In genomic region chr15:50227076-50227475, GRCh38 we compare ENCODE assay signal across 20 cellular contexts. TPM values are rescaled to one million over a fixed set of nuclear protein-coding genes. Genes with fewer than 3 reads are reported as not detected.
A peak's percentile ranks its signal among the peaks of the same experiment; 100 is the strongest.
DNase-seq lines count a peak whose midpoint lies in the region; ATAC-seq, FAIRE-seq and TF ChIP-seq lines count a peak whose summit lies in the region.
"Had no signal": no experiment of that assay in that cellular context is flagged by ENCODE, and none has a peak within 500 bp of the region (broad histone marks: within the 10 kb centered on the region; RNA-seq: fewer than 3 reads in every experiment).

No MANE protein-coding gene starts in this region.

- DNase-seq in Daoy (ENCODE audit: low read depth) (peak; percentile 19), RCC 7860 (ENCODE audit: low spot score) (peak; percentile 66), fibroblast of mammary gland (ENCODE audit: low read depth) (peak; percentile 42), renal cortical epithelial cell (ENCODE audit: low read depth) (peak; percentile 88), NCI-H345 treated with DMSO at 0.1 percent for 48 hours (lab: John Stamatoyannopoulos, UW; ENCODE audit: unreplicated experiment) (no peak), globus pallidus (ENCODE audit: low spot score) (no peak), NCI-H2171 (lab: John Stamatoyannopoulos, UW) (no peak)
- DNase-seq: activated CD4-positive, CD25-positive, alpha-beta regulatory T cell; activated effector memory CD4-positive, alpha-beta T cell treated with Interleukin-2 at 50 U/mL for 16 hours; amygdala; DMS79; heart left ventricle; KBM-7; mucosa of descending colon; pancreas had no signal

- no peak for ATAC-seq in HG02970 (IDR thresholded peaks at IDR 0.05; ENCODE audit: low FRiP score, unreplicated experiment)
- ATAC-seq: heart left ventricle, mucosa of descending colon, pancreas, Right ventricle myocardium inferior had no signal

- no peak overlapping the region for H3K4me3 ChIP-seq in fibroblast of mammary gland (ENCODE audit: control insufficient read depth, low read depth, low read length)
- H3K4me3 ChIP-seq: heart left ventricle, mucosa of descending colon, pancreas, smooth muscle cell, thoracic aorta had no signal

- peak; percentile 52 for FAIRE-seq in RCC 7860 (lab: Jason Lieb, UNC)
- FAIRE-seq: colon, pancreas had no signal

- TF ChIP-seq CTCF in fibroblast of mammary gland (conservative IDR thresholded peaks at IDR 0.05; ENCODE audit: control insufficient read depth, insufficient read depth, low read depth, low read length), result no peak

RNA-seq across cellular contexts. Expression of gene HDC, which starts 38.5 kb away (rescaled TPM):
- not detected in 2 replicates for total RNA-seq in Daoy (2014; rRNA removed; shearing (Covaris generic))
- total RNA-seq in renal cortical epithelial cell, result not detected in 2 replicates
- total RNA-seq: smooth muscle cell had no signal

RNA-seq across cellular contexts. Expression of gene SLC27A2, which starts 45.1 kb away (rescaled TPM):
- 1.1 and 1.3 TPM in 2 replicates for total RNA-seq in Daoy (2014; rRNA removed; shearing (Covaris generic))
- 2.8 and 6.8 TPM in 2 replicates for total RNA-seq in renal cortical epithelial cell
- total RNA-seq: Right ventricle myocardium inferior had no signal

Comparison
In these comparisons a context has a peak if more than half of its experiments do, and no peak if none do; other contexts are left out.
1. DNase-seq: peak in Daoy (single experiment), RCC 7860 (single experiment), fibroblast of mammary gland (single experiment) and renal cortical epithelial cell (single experiment); none in NCI-H345 treated with DMSO at 0.1 percent for 48 hours (single experiment), globus pallidus (single experiment) and NCI-H2171 (single experiment).